In genomic region chr11:12587333-12587997, GRCh38 we compare ENCODE assay signal across 1 cellular context.
TF ChIP-seq lines count a peak whose summit lies in the region.

No MANE protein-coding gene starts in this region.

TF ChIP-seq in IMR-90, 13 proteins besides CTCF, POLR2A, EP300 and RAD21:
- TF ChIP-seq FOS (IDR thresholded peaks at IDR 0.05; ENCODE audit: low read depth, low read length) (0 out of 2 replicates have a peak, but pooled peaks have one; percentile 7), CEBPB (IDR thresholded peaks at IDR 0.05; ENCODE audit: low read depth, low read length) (peak; percentile 24; the same call in 1 of the 2 replicates), RCOR1 (IDR thresholded peaks at IDR 0.05; ENCODE audit: insufficient replicate concordance, low read length) (no peak), MXI1 (IDR thresholded peaks at IDR 0.05; ENCODE audit: borderline replicate concordance, low read depth, low read length) (no peak), MAZ (IDR thresholded peaks at IDR 0.05; ENCODE audit: borderline replicate concordance, low read depth, low read length) (no peak), MAFK (IDR thresholded peaks at IDR 0.05; ENCODE audit: low read depth, low read length) (peak; percentile 60; the same call in 1 of the 2 replicates), USF2 (IDR thresholded peaks at IDR 0.05; ENCODE audit: low read depth, low read length) (no peak), CHD1 (IDR thresholded peaks at IDR 0.05; ENCODE audit: low read depth, low read length) (no peak), RFX5 (IDR thresholded peaks at IDR 0.05; ENCODE audit: low read depth, low read length) (no peak), BHLHE40 (IDR thresholded peaks at IDR 0.05; ENCODE audit: low read depth, low read length) (no peak), NFE2L2 (IDR thresholded peaks at IDR 0.05; ENCODE audit: low read depth, low read length) (no peak), SMC3 (IDR thresholded peaks at IDR 0.05; ENCODE audit: low read depth, low read length) (no peak), ELK1 (IDR thresholded peaks at IDR 0.05; ENCODE audit: borderline replicate concordance, low read depth, low read length) (no peak)
